17 cellular contexts compared by ENCODE assay signal in the genomic region with DNA sequence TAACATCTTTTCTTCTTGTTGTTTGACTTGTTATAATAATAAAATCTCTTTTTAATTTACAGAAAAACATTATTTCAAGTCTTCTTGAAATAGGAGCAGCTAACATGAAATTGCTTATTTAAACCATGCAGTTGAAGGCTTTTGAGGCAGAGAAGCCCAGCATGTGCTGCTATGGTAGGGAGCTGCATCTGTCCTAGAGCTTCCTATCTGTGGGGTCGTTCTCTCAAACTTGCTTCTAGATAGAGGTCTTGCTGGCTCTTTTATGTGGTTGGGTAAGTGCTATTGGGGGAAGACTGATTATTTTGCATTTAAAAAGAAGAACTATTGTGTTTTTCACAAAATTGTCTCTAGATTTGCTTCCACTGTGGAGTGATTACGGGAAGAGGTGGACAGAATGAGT.
A peak's percentile ranks its signal among the peaks of the same experiment; 100 is the strongest.
DNase-seq lines count a peak whose midpoint lies in the region; TF ChIP-seq lines count a peak whose summit lies in the region.
"Had no signal": no experiment of that assay in that cellular context is flagged by ENCODE, and none has a peak within 500 bp of the region (broad histone marks: within the 10 kb centered on the region; RNA-seq: fewer than 3 reads in every experiment).

No MANE protein-coding gene starts in this region.

- POLR2A ChIA-PET in OCI-LY7 (lab: Charles Lee): interaction anchor here (1.0 to 3.2 kb wide), 5 partner anchors 9 to 93 kb away, joined by 3 to 20 read pairs (median 3); no protein-coding TSS in a partner anchor
- POLR2A ChIA-PET in RWPE1 (lab: Yijun Ruan, JAX; ENCODE audit: low non-redundant PET): no interaction called here

- no peak overlapping the region for H2AK5ac ChIP-seq in mesenchymal stem cell (ENCODE audit: low read length, severe bottlenecking)

- H3K27me3 ChIP-seq in BLaER1 (no peaks in the 10 kb centered on the region), thyroid gland (no peaks in the 10 kb centered on the region), mesenchymal stem cell (ENCODE audit: control insufficient read depth in 1 of 2, insufficient read depth in 1 of 2, low read length in 2 of 2) (no peaks in the 10 kb centered on the region)

- H3K4me1 ChIP-seq in BLaER1 (peaks cover 59% of the 10 kb centered on the region), OCI-LY7 (ENCODE audit: insufficient read depth, low read length, poor library complexity, severe bottlenecking) (peaks cover 56% of the 10 kb centered on the region), thyroid gland (peaks cover 11 to 20% of the 10 kb centered on the region in 2 donors), mesenchymal stem cell (ENCODE audit: control insufficient read depth, insufficient read depth, low read depth, low read length) (no peaks in the 10 kb centered on the region)

- H3K27ac Mint-ChIP-seq in nephron: peak overlapping the region in 2 of 3 experiments; percentile 13 to 47

- H2BK12ac ChIP-seq in mesenchymal stem cell (ENCODE audit: low read length in 2 of 2): no peak overlapping the region

- no peaks in the 10 kb centered on the region for H3K79me2 ChIP-seq in OCI-LY7 (ENCODE audit: insufficient read depth, low read depth, low read length)

- no peak overlapping the region for H2BK5ac ChIP-seq in mesenchymal stem cell (ENCODE audit: low read depth, low read length, poor library complexity, severe bottlenecking)

- no peak overlapping the region for H4K8ac ChIP-seq in mesenchymal stem cell (ENCODE audit: low read length)

- H4K20me1 ChIP-seq in BLaER1 (no peaks in the 10 kb centered on the region), OCI-LY7 (ENCODE audit: insufficient read depth, low read length) (no peaks in the 10 kb centered on the region)

- H3K9me2 ChIP-seq in OCI-LY7 (ENCODE audit: insufficient read depth, low read length): no peaks in the 10 kb centered on the region

- CTCF ChIA-PET in OCI-LY7 (lab: Charles Lee; ENCODE audit: unreplicated experiment) (no interaction called here), RWPE1 (lab: Yijun Ruan, JAX) (no interaction called here)

- no peak overlapping the region for H3K18ac ChIP-seq in mesenchymal stem cell (ENCODE audit: low read depth in 1 of 2, low read length in 2 of 2)

- no peaks in the 10 kb centered on the region for H3K36me3 ChIP-seq in BLaER1
- no peaks in the 10 kb centered on the region for H3K36me3 ChIP-seq in OCI-LY7 (ENCODE audit: insufficient read depth, low read length)
- H3K36me3 ChIP-seq in thyroid gland: no peaks in the 10 kb centered on the region
- no peaks in the 10 kb centered on the region for H3K36me3 ChIP-seq in mesenchymal stem cell (ENCODE audit: control insufficient read depth in 1 of 2, insufficient read depth in 2 of 2, low read depth in 1 of 2, low read length in 2 of 2)

- no peak overlapping the region for H3K23ac ChIP-seq in mesenchymal stem cell (ENCODE audit: low read length in 2 of 2)

- no peaks in the 10 kb centered on the region for H3K9me3 Mint-ChIP-seq in nephron
- H3K9me3 Mint-ChIP-seq: CD8-positive, alpha-beta T cell had no signal

- peak; percentile 68 for DNase-seq in Jurkat, Clone E6-1 (ENCODE audit: low read depth, low spot score)
- DNase-seq in OCI-LY7 (ENCODE audit: low spot score): peak; percentile 37
- no peak for DNase-seq in thyroid gland
- no peak for DNase-seq in RWPE1 (ENCODE audit: low spot score)
- no peak for DNase-seq in mesenchymal stem cell
- DNase-seq: 8988T; AML-193; CD8-positive, alpha-beta T cell; COR-L47; DMS153; DMS79 treated with DMSO at 0.1 percent for 48 hours; GF-D8; GM23248; H7 had no signal

- no peaks in the 10 kb centered on the region for H3K36me3 Mint-ChIP-seq in nephron (ENCODE audit: low read depth)
- H3K36me3 Mint-ChIP-seq: CD8-positive, alpha-beta T cell had no signal

- no peak overlapping the region for H3K14ac ChIP-seq in mesenchymal stem cell (ENCODE audit: low read length in 2 of 2)

- TF ChIP-seq POLR2A in thyroid gland (IDR thresholded peaks at IDR 0.05): no peak

- no peak overlapping the region for H4K91ac ChIP-seq in mesenchymal stem cell (ENCODE audit: low read length)

- H3K79me1 ChIP-seq in mesenchymal stem cell (replicated peaks; ENCODE audit: low read length, poor library complexity, severe bottlenecking): no peaks in the 10 kb centered on the region

- peaks cover 25% of the 10 kb centered on the region for H3K4me1 Mint-ChIP-seq in nephron

- no peak overlapping the region for H3K4ac ChIP-seq in mesenchymal stem cell (ENCODE audit: low read depth in 1 of 2, low read length in 2 of 2)

- no peaks in the 10 kb centered on the region for H3K27me3 Mint-ChIP-seq in nephron (ENCODE audit: low read depth)

- H3K9me3 ChIP-seq in BLaER1 (peaks cover 6% of the 10 kb centered on the region; the same call in 1 of the 2 replicates), OCI-LY7 (ENCODE audit: low read length) (no peaks in the 10 kb centered on the region; the same call in 1 of the 2 replicates), thyroid gland (no peaks in the 10 kb centered on the region), mesenchymal stem cell (ENCODE audit: control insufficient read depth, low read length) (no peaks in the 10 kb centered on the region)

- intact Hi-C loops in OCI-LY7 (cut with micrococcal nuclease; ENCODE audit: unreplicated experiment): no loop called here
- intact Hi-C loops in thyroid gland (cut with DNase I): no loop called here

- no peak overlapping the region for H2BK15ac ChIP-seq in mesenchymal stem cell (ENCODE audit: low read depth, poor library complexity, severe bottlenecking)

- no peak overlapping the region for H3K4me3 ChIP-seq in BLaER1
- no peak overlapping the region for H3K4me3 ChIP-seq in Jurkat, Clone E6-1 (ENCODE audit: low read length)
- peak overlapping the region; percentile 24 for H3K4me3 ChIP-seq in OCI-LY7 (ENCODE audit: low read depth, low read length, poor library complexity, severe bottlenecking)
- H3K4me3 ChIP-seq in thyroid gland (replicated peaks in 1 of 3): no peak overlapping the region
- no peak overlapping the region for H3K4me3 ChIP-seq in mesenchymal stem cell (ENCODE audit: insufficient read depth in 1 of 2, low read depth in 1 of 2, low read length in 2 of 2)
- H3K4me3 ChIP-seq: GM23248 had no signal

- H3K9ac ChIP-seq in BLaER1 (no peak overlapping the region; the same call in 1 of the 2 replicates), mesenchymal stem cell (ENCODE audit: low read length) (no peak overlapping the region)
- H3K9ac ChIP-seq: GM23248 had no signal

- TF ChIP-seq CTCF in OCI-LY7 (conservative IDR thresholded peaks at IDR 0.05; ENCODE audit: low read length): no peak
- TF ChIP-seq CTCF in nephron (IDR thresholded peaks at IDR 0.05; ENCODE audit: unreplicated experiment in 3 of 3): no peak
- no peak for TF ChIP-seq CTCF in thyroid gland (IDR thresholded peaks at IDR 0.05)
- no peak for TF ChIP-seq CTCF in RWPE1 (conservative IDR thresholded peaks at IDR 0.05; ENCODE audit: low read depth)

- BruUV-seq in OCI-LY7 (replicated peaks; lab: Mats Ljungman, UMichigan): no TSS peak

- no peak overlapping the region for H3K4me3 Mint-ChIP-seq in nephron
- H3K4me3 Mint-ChIP-seq: CD8-positive, alpha-beta T cell had no signal

- H3K4me2 ChIP-seq in BLaER1 (peak overlapping the region; percentile 77), OCI-LY7 (ENCODE audit: low read length) (peak overlapping the region; percentile 56), mesenchymal stem cell (ENCODE audit: low read length, poor library complexity, severe bottlenecking) (no peak overlapping the region)

- H2AFZ ChIP-seq in OCI-LY7 (ENCODE audit: low read length) (no peak overlapping the region), mesenchymal stem cell (ENCODE audit: low read depth, low read length) (no peak overlapping the region)
- H2AFZ ChIP-seq: GM23248 had no signal

- WGBS in thyroid gland, 2 donors: 90 to 94% methylated on average over 2 of the region's 2 CpGs
- 75% methylated on average over 2 of the region's 2 CpGs for WGBS in mesenchymal stem cell

- H3K27ac ChIP-seq in BLaER1 (peak overlapping the region; percentile 52), OCI-LY7 (ENCODE audit: low read depth, low read length, poor library complexity, severe bottlenecking) (peak overlapping the region; percentile 26), thyroid gland (no peak overlapping the region), RWPE1 (no peak overlapping the region), mesenchymal stem cell (ENCODE audit: low read length, poor library complexity, severe bottlenecking) (no peak overlapping the region)
- H3K27ac ChIP-seq: C4-2B, GM23248 had no signal

- no peak overlapping the region for H2BK120ac ChIP-seq in mesenchymal stem cell (ENCODE audit: low read depth, low read length)

Comparison
In these comparisons a context has a peak if more than half of its experiments do, and no peak if none do; other contexts are left out.
1. H3K27ac ChIP-seq: peak in BLaER1 (single experiment) and OCI-LY7 (single experiment); none in thyroid gland (0 of 3), RWPE1 (single experiment) and mesenchymal stem cell (single experiment).
2. DNase-seq: peak in Jurkat, Clone E6-1 (single experiment) and OCI-LY7 (single experiment); none in thyroid gland (0 of 2), RWPE1 (single experiment) and mesenchymal stem cell (single experiment).